ENCODE assay signal across 8 cellular contexts in the genomic region with DNA sequence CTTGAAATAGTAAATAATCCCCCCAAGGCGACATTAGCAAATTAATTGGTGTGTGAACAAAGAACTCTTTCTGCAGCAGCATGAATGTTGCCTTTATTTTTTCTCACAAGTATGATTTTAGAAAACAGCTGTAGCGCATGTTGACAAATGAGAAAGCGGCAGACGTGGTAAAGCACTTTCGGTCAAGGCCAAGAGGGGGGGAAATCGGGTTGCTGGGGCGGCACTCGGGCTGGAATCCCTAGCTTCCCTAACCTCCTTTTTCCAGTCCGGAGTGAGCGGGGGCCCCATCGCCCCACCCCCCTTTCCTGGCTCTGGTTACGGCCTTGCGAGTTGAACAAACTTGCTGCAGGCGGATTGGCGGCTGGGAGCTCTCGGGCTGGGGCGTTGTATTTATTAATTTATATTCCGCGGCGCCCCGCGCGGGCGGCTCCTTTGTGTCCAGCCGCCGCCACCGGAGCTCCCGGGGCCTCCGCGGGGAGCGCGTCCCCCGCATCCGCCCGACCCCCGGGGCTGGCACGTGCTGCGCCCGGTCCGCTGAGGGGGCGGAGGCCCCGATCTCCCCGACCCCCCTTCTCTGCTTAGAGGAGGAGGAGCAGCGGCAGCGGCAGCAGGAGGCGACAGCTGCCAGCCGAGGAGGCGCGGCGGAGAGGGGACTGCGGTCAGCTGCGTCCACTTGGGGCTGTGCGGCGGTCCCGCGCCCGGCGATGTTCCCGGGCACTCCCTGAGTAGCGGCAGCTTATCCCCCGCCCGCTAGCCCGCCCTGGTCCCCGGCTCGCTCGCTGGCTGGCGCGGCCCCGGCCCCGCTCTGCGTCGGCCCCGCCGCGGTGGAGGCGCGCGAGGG. TPM values are rescaled to one million over a fixed set of nuclear protein-coding genes. Genes with fewer than 3 reads are reported as not detected.
DNase-seq lines count a peak whose midpoint lies in the region; ATAC-seq, FAIRE-seq and TF ChIP-seq lines count a peak whose summit lies in the region.

A gene with protein sequence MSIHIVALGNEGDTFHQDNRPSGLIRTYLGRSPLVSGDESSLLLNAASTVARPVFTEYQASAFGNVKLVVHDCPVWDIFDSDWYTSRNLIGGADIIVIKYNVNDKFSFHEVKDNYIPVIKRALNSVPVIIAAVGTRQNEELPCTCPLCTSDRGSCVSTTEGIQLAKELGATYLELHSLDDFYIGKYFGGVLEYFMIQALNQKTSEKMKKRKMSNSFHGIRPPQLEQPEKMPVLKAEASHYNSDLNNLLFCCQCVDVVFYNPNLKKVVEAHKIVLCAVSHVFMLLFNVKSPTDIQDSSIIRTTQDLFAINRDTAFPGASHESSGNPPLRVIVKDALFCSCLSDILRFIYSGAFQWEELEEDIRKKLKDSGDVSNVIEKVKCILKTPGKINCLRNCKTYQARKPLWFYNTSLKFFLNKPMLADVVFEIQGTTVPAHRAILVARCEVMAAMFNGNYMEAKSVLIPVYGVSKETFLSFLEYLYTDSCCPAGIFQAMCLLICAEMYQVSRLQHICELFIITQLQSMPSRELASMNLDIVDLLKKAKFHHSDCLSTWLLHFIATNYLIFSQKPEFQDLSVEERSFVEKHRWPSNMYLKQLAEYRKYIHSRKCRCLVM (plus strand): TSS at position 607 of the 841 bp plus-strand sequence. CDS start 347 bp downstream, outside the sequence.

- POLR2A ChIA-PET in GM10248 (lab: Yijun Ruan, JAX) (no interaction called here), T-cell (lab: Charles Lee) (interaction anchor here (0.6 to 1.2 kb wide), 2 partner anchors 9 to 13 kb away, joined by 3 to 5 read pairs; no protein-coding TSS in a partner anchor), K562 (lab: Yijun Ruan, JAX) (interaction anchor here (0.6 to 3.8 kb wide), 28 partner anchors 8 to 323 kb away, joined by 3 to 50 read pairs (median 5); a partner anchor contains a TSS)

- BruUV-seq in K562 (replicated peaks; lab: Mats Ljungman, UMichigan): no TSS peak

- peak within 1 kb of the TSS; percentile 92 to 94 for H3K9ac ChIP-seq in K562 (ENCODE audit: insufficient read depth in 1 of 2, low read depth in 2 of 2, low read length in 2 of 2)

- peak within 1 kb of the TSS; percentile 96 for H3K4me2 ChIP-seq in K562 (ENCODE audit: insufficient read depth, low read length)

- H3K4me1 Mint-ChIP-seq in T-cell: peaks cover 39 to 51% (median 45%) of the 10 kb centered on the region in 3 donors
- peaks cover 59% of the 10 kb centered on the region for H3K4me1 Mint-ChIP-seq in progenitor cell of endocrine pancreas (ENCODE audit: low read depth)

- H3K27ac Mint-ChIP-seq in T-cell (peak within 1 kb of the TSS in 1 of 2 donors; percentile 74), progenitor cell of endocrine pancreas (peak within 1 kb of the TSS; percentile 97)

- CTCF ChIA-PET in GM10248 (lab: Yijun Ruan, JAX): interaction anchor here (0.8 to 2.4 kb wide), 4 partner anchors 10 to 67 kb away, joined by 4 to 14 read pairs (median 8); no protein-coding TSS in a partner anchor
- CTCF ChIA-PET in T-cell (lab: Charles Lee): interaction anchor here (0.6 to 1.4 kb wide), 2 partner anchors 85 to 789 kb away, joined by 3 to 5 read pairs; no protein-coding TSS in a partner anchor
- CTCF ChIA-PET in K562 (lab: Yijun Ruan, JAX; ENCODE audit: low intra/inter-chr PET ratio): no interaction called here

- peak within 1 kb of the TSS; percentile 79 to 83 (median 79) for H3K4me3 Mint-ChIP-seq in T-cell
- peak within 1 kb of the TSS; percentile 92 for H3K4me3 Mint-ChIP-seq in progenitor cell of endocrine pancreas (ENCODE audit: low read depth)

- H3K36me3 Mint-ChIP-seq in T-cell (no peaks in the 10 kb centered on the region), progenitor cell of endocrine pancreas (ENCODE audit: insufficient read depth) (peaks cover 2% of the 10 kb centered on the region)

- peak; percentile 27 to 37; a peak in 1 of 4 replicates for TF ChIP-seq RAD21 in K562 (CRISPR knock-in tag; conservative IDR thresholded peaks at IDR 0.05 in 1 of 2, IDR thresholded peaks at IDR 0.05 in 1 of 2)

- peaks cover 38 to 40% of the 10 kb centered on the region in 2 experiments for H3K4me1 ChIP-seq in K562 (replicated peaks in 1 of 2; ENCODE audit: control insufficient read depth in 2 of 2, insufficient read depth in 2 of 2, low read length in 2 of 2)

- H3K4me3 ChIP-seq in HFF-Myc (replicated peaks; ENCODE audit: low read depth, low read length) (peak within 1 kb of the TSS; percentile 98), K562 (peak within 1 kb of the TSS; percentile 81)

- no peak for TF ChIP-seq CTCF in GM10248 (IDR thresholded peaks at IDR 0.05; ENCODE audit: control extremely low read depth, extremely low read depth, low read depth, missing control alignments)
- TF ChIP-seq CTCF in HFF-Myc (IDR thresholded peaks at IDR 0.05; ENCODE audit: low read depth, low read length, missing control alignments): no peak
- TF ChIP-seq CTCF in K562 (IDR thresholded peaks at IDR 0.05 in 2 of 3, conservative IDR thresholded peaks at IDR 0.05 in 1 of 3; ENCODE audit: insufficient read depth in 2 of 3, low read depth in 1 of 3, low read length in 3 of 3): peak in 2 of 3 experiments; percentile 20 to 31; a peak in 2 of 6 replicates
- TF ChIP-seq CTCF in progenitor cell of endocrine pancreas (IDR thresholded peaks at IDR 0.05; ENCODE audit: unreplicated experiment): no peak

- in situ Hi-C loops in K562 (cut with MboI): no loop called here

- peak; percentile 54 for TF ChIP-seq EP300 in K562 (IDR thresholded peaks at IDR 0.05; ENCODE audit: low read length)

- H3K9me1 ChIP-seq in K562 (ENCODE audit: control insufficient read depth, insufficient read depth, low read length): no peaks in the 10 kb centered on the region

- H3K27ac ChIP-seq in K562 (ENCODE audit: extremely low read depth, low read depth, low read length): peak within 1 kb of the TSS; percentile 85

- intact Hi-C loops in K562 (cut with micrococcal nuclease): loop anchor here (1.0 to 5.0 kb wide), 3 partner anchors 19 to 111 kb away; no protein-coding TSS in a partner anchor

- WGBS in K562 (ENCODE audit: insufficient coverage, low coverage, missing lambda C conversion rate): under 1% methylated on average over 40 of the region's 78 CpGs

- FAIRE-seq in K562 (lab: Jason Lieb, UNC): no peak

- ATAC-seq in T-cell (replicated peaks in 1 of 4) (peak; percentile 68 to 75 (median 74)), K562 (peak; percentile 58), HG02870 (IDR thresholded peaks at IDR 0.05; ENCODE audit: unreplicated experiment) (no peak)

- no peak for TF ChIP-seq POLR2A in K562 (conservative IDR thresholded peaks at IDR 0.05)

- H2AFZ ChIP-seq in K562 (ENCODE audit: low read depth, low read length): no peak within 1 kb of the TSS

- no peaks in the 10 kb centered on the region; a peak in 1 of 5 replicates for H3K27me3 ChIP-seq in K562 (ENCODE audit: control insufficient read depth in 2 of 2, insufficient read depth in 2 of 2, low read length in 2 of 2)

- H3K9me3 Mint-ChIP-seq in T-cell: no peaks in the 10 kb centered on the region
- no peaks in the 10 kb centered on the region for H3K9me3 Mint-ChIP-seq in progenitor cell of endocrine pancreas (ENCODE audit: low read depth)

- H3K79me2 ChIP-seq in K562 (ENCODE audit: control insufficient read depth, insufficient read depth, low read length): peaks cover 66% of the 10 kb centered on the region

- DNase-seq in GM10248 (ENCODE audit: extremely low spot score) (peak; percentile 61), HFF-Myc (ENCODE audit: extremely low read depth, low read depth) (peak; percentile 79), NCI-H1092 (lab: John Stamatoyannopoulos, UW) (peak; percentile 56), T-cell (peak in 26 of 34 experiments; percentile 0 to 54 (median 20)), K562 (ENCODE audit: extremely low read depth in 1 of 4, low spot score in 3 of 4) (peak; percentile 73 to 94 (median 86)), hepatic stellate cell (ENCODE audit: low spot score) (peak; percentile 58), progenitor cell of endocrine pancreas (ENCODE audit: low spot score, unreplicated experiment) (peak; percentile 81)

- H3K27me3 Mint-ChIP-seq in T-cell (peaks cover 0 to 41% of the 10 kb centered on the region in 2 donors), progenitor cell of endocrine pancreas (no peaks in the 10 kb centered on the region)

- H3K36me3 ChIP-seq in K562 (ENCODE audit: control insufficient read depth, insufficient read depth, low read length): peaks cover 36% of the 10 kb centered on the region

- no peaks in the 10 kb centered on the region for H3K9me3 ChIP-seq in K562 (replicated peaks; ENCODE audit: control insufficient read depth, insufficient read depth, low read depth, low read length)

- no peaks in the 10 kb centered on the region for H4K20me1 ChIP-seq in K562 (replicated peaks; ENCODE audit: control insufficient read depth, insufficient read depth, low read length)

TF ChIP-seq in K562, 482 proteins besides CTCF, POLR2A, EP300 and RAD21 (continues in another document):
- TF ChIP-seq SMARCA4 (IDR thresholded peaks at IDR 0.05): no peak
- no peak for TF ChIP-seq DNMT1 (IDR thresholded peaks at IDR 0.05)

RNA-seq across cellular contexts. Expression of the gene that starts here (rescaled TPM):
- 1 to 10 TPM; 2.6 to 4.8 (median 3.6) TPM for total RNA-seq in T-cell
- total RNA-seq in K562 (2011; cell fraction: chromatin; rRNA removed; ENCODE audit: low replicate concordance): 221 and 302 TPM in 2 replicates
- total RNA-seq in K562 (2011; cell fraction: nucleolus; rRNA removed): 117 and 137 TPM in 2 replicates
- total RNA-seq in K562 (2011; cell fraction: nucleoplasm; rRNA removed): 147 and 234 TPM in 2 replicates
- total RNA-seq in K562 (2014; rRNA removed): 107 and 112 TPM in 2 replicates
- 142 and 164 TPM in 2 replicates for total RNA-seq in K562 (2014; rRNA removed; fragmentation: Illumina TruSeq; extraction: Trizol)
- total RNA-seq in K562 (2015; rRNA removed; fragmentation: Illumina TruSeq; extraction: Trizol): 133 and 143 TPM in 2 replicates
- total RNA-seq in K562 (2021): 124 and 142 TPM in 2 replicates
- polyA plus RNA-seq in K562 (2011; rRNA removed): 128 and 166 TPM in 2 replicates
- polyA plus RNA-seq in K562 (2011; cell fraction: cytosol; rRNA removed): 180 and 257 TPM in 2 replicates
- polyA plus RNA-seq in K562 (2011; cell fraction: nucleus; rRNA removed): 207 and 234 TPM in 2 replicates
- polyA plus RNA-seq in K562 (2012): 73.9 and 97.8 TPM in 2 replicates
- 111 and 115 TPM in 2 replicates for polyA plus RNA-seq in K562 (2014; fragmentation: Illumina TruSeq; extraction: Trizol)
- 10 to 100 TPM; 39.7 to 53.0 TPM for polyA plus RNA-seq in K562 (2014; fragmentation: Nextera tagmentation; extraction: Ambion mirVana)
- polyA plus RNA-seq in K562 (2014; rRNA removed): 78.4 and 81.2 TPM in 2 replicates
- polyA minus RNA-seq in K562 (2011; rRNA and poly(A)+ RNA removed): 373 and 438 TPM in 2 replicates
- 200 and 263 TPM in 2 replicates for polyA minus RNA-seq in K562 (2011; cell fraction: cytosol; rRNA and poly(A)+ RNA removed)
- polyA minus RNA-seq in K562 (2011; cell fraction: nucleus; rRNA and poly(A)+ RNA removed): 246 and 302 TPM in 2 replicates
- total RNA-seq in progenitor cell of endocrine pancreas: 55.9 and 61.9 TPM in 2 replicates

Comparison
In these comparisons a context has a peak if more than half of its experiments do, and no peak if none do; other contexts are left out.
1. DNase-seq: peak in every context shown above with its lines; median percentile 86 in K562; 81 in progenitor cell of endocrine pancreas; 79 in HFF-Myc; 61 in GM10248; 58 in hepatic stellate cell; 56 in NCI-H1092; 20 in T-cell.
2. CTCF ChIP-seq: peak in K562 (2 of 3); none in GM10248 (single experiment), HFF-Myc (single experiment) and progenitor cell of endocrine pancreas (single experiment).